2 cellular contexts compared by ENCODE assay signal in the genomic region with DNA sequence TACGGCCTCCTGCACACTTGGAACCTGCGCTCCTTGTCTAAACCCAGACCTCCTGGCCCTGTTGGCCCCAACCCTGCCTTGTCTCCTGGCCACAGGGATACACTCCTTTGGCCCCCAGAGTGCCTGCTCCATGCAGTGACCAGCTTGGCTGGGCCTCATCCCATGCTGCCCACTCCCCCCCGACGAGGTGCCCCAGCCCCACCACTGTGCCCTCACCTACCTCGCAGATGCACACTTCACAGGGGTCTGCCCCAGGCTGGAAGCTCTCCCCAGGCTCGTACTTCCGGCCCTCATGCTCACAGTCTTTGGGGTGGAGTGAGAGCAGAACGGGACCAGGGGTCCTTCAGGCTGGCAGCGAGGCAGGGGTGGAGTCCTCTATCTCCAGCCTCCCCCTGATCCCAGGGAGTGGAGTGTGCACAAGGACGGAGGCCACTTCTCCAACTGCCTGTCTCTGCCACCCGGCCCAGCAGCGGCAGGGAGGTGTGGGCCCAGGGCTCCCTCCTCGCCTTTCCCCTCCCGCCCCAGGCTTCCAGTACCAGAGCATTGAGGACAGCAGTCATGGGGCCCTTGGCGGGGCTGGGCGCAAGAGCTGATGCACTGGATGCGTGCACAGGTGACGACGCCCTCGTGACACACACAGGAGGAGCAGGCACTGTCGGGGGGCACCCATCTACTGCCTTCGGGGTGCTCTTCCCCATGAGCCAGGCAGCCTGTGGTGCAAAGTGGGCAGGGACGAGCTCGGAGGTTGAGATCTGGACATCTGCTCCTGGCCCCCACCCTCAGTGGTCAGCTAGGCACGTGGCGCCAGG.
TF ChIP-seq lines count a peak whose summit lies in the region.

No MANE protein-coding gene starts in this region.

TF ChIP-seq in HEK293, 187 proteins besides CTCF, POLR2A, EP300 and RAD21:
- TF ChIP-seq, protein P1, sequence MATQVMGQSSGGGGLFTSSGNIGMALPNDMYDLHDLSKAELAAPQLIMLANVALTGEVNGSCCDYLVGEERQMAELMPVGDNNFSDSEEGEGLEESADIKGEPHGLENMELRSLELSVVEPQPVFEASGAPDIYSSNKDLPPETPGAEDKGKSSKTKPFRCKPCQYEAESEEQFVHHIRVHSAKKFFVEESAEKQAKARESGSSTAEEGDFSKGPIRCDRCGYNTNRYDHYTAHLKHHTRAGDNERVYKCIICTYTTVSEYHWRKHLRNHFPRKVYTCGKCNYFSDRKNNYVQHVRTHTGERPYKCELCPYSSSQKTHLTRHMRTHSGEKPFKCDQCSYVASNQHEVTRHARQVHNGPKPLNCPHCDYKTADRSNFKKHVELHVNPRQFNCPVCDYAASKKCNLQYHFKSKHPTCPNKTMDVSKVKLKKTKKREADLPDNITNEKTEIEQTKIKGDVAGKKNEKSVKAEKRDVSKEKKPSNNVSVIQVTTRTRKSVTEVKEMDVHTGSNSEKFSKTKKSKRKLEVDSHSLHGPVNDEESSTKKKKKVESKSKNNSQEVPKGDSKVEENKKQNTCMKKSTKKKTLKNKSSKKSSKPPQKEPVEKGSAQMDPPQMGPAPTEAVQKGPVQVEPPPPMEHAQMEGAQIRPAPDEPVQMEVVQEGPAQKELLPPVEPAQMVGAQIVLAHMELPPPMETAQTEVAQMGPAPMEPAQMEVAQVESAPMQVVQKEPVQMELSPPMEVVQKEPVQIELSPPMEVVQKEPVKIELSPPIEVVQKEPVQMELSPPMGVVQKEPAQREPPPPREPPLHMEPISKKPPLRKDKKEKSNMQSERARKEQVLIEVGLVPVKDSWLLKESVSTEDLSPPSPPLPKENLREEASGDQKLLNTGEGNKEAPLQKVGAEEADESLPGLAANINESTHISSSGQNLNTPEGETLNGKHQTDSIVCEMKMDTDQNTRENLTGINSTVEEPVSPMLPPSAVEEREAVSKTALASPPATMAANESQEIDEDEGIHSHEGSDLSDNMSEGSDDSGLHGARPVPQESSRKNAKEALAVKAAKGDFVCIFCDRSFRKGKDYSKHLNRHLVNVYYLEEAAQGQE (tag by site-specific recombination; IDR thresholded peaks at IDR 0.05): peak; percentile 64
- TF ChIP-seq, protein P2, sequence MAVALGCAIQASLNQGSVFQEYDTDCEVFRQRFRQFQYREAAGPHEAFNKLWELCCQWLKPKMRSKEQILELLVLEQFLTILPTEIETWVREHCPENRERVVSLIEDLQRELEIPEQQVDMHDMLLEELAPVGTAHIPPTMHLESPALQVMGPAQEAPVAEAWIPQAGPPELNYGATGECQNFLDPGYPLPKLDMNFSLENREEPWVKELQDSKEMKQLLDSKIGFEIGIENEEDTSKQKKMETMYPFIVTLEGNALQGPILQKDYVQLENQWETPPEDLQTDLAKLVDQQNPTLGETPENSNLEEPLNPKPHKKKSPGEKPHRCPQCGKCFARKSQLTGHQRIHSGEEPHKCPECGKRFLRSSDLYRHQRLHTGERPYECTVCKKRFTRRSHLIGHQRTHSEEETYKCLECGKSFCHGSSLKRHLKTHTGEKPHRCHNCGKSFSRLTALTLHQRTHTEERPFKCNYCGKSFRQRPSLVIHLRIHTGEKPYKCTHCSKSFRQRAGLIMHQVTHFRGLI (tag by site-specific recombination; IDR thresholded peaks at IDR 0.05): no peak
- no peak for TF ChIP-seq ZNF585B (tag by site-specific recombination; IDR thresholded peaks at IDR 0.05)
- TF ChIP-seq ZNF132 (tag by site-specific recombination; IDR thresholded peaks at IDR 0.05; ENCODE audit: borderline replicate concordance): no peak
- TF ChIP-seq SALL2 (tag by site-specific recombination; IDR thresholded peaks at IDR 0.05; ENCODE audit: borderline replicate concordance): no peak
- TF ChIP-seq YY2 (tag by site-specific recombination; IDR thresholded peaks at IDR 0.05): no peak
- TF ChIP-seq ZNF335 (tag by site-specific recombination; conservative IDR thresholded peaks at IDR 0.05): 0 out of 2 replicates have a peak, but pooled peaks have one; percentile 35
- TF ChIP-seq GLIS2 (tag by site-specific recombination; IDR thresholded peaks at IDR 0.05): peak; percentile 25; the same call in 1 of the 2 replicates
TF ChIP-seq in HEK293: peak in this region for 3.

TF ChIP-seq in K562, 482 proteins besides CTCF, POLR2A, EP300 and RAD21 (continues in another document):
- TF ChIP-seq ZNF239 (CRISPR knock-in tag; IDR thresholded peaks at IDR 0.05) (no peak), FOSL1 (tag; conservative IDR thresholded peaks at IDR 0.05) (no peak), KDM5B (IDR thresholded peaks at IDR 0.05; ENCODE audit: insufficient replicate concordance, low read depth, low read length) (no peak), ZNF282 (CRISPR knock-in tag; IDR thresholded peaks at IDR 0.05) (no peak), PPARD (CRISPR knock-in tag; IDR thresholded peaks at IDR 0.05) (no peak), ZFP36 (IDR thresholded peaks at IDR 0.05; ENCODE audit: low read depth, low read length, partially characterized antibody) (no peak), EWSR1 (IDR thresholded peaks at IDR 0.05; ENCODE audit: borderline replicate concordance, low read depth, partially characterized antibody) (no peak), IRF2 (CRISPR knock-in tag; IDR thresholded peaks at IDR 0.05) (no peak), ADNP (tag; IDR thresholded peaks at IDR 0.05) (no peak), HDAC3 (IDR thresholded peaks at IDR 0.05; ENCODE audit: borderline replicate concordance, partially characterized antibody) (no peak), HCFC1 (IDR thresholded peaks at IDR 0.05; ENCODE audit: low read depth, low read length) (no peak), SIN3B (IDR thresholded peaks at IDR 0.05; ENCODE audit: low read depth) (no peak), HDAC1 (IDR thresholded peaks at IDR 0.05) (no peak), CHD4 (IDR thresholded peaks at IDR 0.05; ENCODE audit: insufficient read depth, insufficient replicate concordance, low read depth, low read length, poor library complexity, severe bottlenecking) (peak; percentile 0), NCOA1 (IDR thresholded peaks at IDR 0.05; ENCODE audit: low read depth) (no peak)
- TF ChIP-seq, protein P3, sequence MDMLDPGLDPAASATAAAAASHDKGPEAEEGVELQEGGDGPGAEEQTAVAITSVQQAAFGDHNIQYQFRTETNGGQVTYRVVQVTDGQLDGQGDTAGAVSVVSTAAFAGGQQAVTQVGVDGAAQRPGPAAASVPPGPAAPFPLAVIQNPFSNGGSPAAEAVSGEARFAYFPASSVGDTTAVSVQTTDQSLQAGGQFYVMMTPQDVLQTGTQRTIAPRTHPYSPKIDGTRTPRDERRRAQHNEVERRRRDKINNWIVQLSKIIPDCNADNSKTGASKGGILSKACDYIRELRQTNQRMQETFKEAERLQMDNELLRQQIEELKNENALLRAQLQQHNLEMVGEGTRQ (CRISPR knock-in tag; IDR thresholded peaks at IDR 0.05): 0 out of 2 replicates have a peak, but pooled peaks have one; percentile 24
- TF ChIP-seq, protein P4, sequence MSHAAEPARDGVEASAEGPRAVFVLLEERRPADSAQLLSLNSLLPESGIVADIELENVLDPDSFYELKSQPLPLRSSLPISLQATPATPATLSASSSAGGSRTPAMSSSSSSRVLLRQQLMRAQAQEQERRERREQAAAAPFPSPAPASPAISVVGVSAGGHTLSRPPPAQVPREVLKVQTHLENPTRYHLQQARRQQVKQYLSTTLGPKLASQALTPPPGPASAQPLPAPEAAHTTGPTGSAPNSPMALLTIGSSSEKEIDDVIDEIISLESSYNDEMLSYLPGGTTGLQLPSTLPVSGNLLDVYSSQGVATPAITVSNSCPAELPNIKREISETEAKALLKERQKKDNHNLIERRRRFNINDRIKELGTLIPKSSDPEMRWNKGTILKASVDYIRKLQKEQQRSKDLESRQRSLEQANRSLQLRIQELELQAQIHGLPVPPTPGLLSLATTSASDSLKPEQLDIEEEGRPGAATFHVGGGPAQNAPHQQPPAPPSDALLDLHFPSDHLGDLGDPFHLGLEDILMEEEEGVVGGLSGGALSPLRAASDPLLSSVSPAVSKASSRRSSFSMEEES (CRISPR knock-in tag; IDR thresholded peaks at IDR 0.05): no peak
- TF ChIP-seq, protein P5, sequence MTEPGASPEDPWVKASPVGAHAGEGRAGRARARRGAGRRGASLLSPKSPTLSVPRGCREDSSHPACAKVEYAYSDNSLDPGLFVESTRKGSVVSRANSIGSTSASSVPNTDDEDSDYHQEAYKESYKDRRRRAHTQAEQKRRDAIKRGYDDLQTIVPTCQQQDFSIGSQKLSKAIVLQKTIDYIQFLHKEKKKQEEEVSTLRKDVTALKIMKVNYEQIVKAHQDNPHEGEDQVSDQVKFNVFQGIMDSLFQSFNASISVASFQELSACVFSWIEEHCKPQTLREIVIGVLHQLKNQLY (CRISPR knock-in tag; conservative IDR thresholded peaks at IDR 0.05): no peak
- TF ChIP-seq, protein P6, sequence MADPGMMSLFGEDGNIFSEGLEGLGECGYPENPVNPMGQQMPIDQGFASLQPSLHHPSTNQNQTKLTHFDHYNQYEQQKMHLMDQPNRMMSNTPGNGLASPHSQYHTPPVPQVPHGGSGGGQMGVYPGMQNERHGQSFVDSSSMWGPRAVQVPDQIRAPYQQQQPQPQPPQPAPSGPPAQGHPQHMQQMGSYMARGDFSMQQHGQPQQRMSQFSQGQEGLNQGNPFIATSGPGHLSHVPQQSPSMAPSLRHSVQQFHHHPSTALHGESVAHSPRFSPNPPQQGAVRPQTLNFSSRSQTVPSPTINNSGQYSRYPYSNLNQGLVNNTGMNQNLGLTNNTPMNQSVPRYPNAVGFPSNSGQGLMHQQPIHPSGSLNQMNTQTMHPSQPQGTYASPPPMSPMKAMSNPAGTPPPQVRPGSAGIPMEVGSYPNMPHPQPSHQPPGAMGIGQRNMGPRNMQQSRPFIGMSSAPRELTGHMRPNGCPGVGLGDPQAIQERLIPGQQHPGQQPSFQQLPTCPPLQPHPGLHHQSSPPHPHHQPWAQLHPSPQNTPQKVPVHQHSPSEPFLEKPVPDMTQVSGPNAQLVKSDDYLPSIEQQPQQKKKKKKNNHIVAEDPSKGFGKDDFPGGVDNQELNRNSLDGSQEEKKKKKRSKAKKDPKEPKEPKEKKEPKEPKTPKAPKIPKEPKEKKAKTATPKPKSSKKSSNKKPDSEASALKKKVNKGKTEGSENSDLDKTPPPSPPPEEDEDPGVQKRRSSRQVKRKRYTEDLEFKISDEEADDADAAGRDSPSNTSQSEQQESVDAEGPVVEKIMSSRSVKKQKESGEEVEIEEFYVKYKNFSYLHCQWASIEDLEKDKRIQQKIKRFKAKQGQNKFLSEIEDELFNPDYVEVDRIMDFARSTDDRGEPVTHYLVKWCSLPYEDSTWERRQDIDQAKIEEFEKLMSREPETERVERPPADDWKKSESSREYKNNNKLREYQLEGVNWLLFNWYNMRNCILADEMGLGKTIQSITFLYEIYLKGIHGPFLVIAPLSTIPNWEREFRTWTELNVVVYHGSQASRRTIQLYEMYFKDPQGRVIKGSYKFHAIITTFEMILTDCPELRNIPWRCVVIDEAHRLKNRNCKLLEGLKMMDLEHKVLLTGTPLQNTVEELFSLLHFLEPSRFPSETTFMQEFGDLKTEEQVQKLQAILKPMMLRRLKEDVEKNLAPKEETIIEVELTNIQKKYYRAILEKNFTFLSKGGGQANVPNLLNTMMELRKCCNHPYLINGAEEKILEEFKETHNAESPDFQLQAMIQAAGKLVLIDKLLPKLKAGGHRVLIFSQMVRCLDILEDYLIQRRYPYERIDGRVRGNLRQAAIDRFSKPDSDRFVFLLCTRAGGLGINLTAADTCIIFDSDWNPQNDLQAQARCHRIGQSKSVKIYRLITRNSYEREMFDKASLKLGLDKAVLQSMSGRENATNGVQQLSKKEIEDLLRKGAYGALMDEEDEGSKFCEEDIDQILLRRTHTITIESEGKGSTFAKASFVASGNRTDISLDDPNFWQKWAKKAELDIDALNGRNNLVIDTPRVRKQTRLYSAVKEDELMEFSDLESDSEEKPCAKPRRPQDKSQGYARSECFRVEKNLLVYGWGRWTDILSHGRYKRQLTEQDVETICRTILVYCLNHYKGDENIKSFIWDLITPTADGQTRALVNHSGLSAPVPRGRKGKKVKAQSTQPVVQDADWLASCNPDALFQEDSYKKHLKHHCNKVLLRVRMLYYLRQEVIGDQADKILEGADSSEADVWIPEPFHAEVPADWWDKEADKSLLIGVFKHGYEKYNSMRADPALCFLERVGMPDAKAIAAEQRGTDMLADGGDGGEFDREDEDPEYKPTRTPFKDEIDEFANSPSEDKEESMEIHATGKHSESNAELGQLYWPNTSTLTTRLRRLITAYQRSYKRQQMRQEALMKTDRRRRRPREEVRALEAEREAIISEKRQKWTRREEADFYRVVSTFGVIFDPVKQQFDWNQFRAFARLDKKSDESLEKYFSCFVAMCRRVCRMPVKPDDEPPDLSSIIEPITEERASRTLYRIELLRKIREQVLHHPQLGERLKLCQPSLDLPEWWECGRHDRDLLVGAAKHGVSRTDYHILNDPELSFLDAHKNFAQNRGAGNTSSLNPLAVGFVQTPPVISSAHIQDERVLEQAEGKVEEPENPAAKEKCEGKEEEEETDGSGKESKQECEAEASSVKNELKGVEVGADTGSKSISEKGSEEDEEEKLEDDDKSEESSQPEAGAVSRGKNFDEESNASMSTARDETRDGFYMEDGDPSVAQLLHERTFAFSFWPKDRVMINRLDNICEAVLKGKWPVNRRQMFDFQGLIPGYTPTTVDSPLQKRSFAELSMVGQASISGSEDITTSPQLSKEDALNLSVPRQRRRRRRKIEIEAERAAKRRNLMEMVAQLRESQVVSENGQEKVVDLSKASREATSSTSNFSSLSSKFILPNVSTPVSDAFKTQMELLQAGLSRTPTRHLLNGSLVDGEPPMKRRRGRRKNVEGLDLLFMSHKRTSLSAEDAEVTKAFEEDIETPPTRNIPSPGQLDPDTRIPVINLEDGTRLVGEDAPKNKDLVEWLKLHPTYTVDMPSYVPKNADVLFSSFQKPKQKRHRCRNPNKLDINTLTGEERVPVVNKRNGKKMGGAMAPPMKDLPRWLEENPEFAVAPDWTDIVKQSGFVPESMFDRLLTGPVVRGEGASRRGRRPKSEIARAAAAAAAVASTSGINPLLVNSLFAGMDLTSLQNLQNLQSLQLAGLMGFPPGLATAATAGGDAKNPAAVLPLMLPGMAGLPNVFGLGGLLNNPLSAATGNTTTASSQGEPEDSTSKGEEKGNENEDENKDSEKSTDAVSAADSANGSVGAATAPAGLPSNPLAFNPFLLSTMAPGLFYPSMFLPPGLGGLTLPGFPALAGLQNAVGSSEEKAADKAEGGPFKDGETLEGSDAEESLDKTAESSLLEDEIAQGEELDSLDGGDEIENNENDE (IDR thresholded peaks at IDR 0.05; ENCODE audit: low read depth, low read length): no peak
- TF ChIP-seq, protein P7, sequence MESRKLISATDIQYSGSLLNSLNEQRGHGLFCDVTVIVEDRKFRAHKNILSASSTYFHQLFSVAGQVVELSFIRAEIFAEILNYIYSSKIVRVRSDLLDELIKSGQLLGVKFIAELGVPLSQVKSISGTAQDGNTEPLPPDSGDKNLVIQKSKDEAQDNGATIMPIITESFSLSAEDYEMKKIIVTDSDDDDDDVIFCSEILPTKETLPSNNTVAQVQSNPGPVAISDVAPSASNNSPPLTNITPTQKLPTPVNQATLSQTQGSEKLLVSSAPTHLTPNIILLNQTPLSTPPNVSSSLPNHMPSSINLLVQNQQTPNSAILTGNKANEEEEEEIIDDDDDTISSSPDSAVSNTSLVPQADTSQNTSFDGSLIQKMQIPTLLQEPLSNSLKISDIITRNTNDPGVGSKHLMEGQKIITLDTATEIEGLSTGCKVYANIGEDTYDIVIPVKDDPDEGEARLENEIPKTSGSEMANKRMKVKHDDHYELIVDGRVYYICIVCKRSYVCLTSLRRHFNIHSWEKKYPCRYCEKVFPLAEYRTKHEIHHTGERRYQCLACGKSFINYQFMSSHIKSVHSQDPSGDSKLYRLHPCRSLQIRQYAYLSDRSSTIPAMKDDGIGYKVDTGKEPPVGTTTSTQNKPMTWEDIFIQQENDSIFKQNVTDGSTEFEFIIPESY (CRISPR knock-in tag; IDR thresholded peaks at IDR 0.05): peak; percentile 95
